In the genomic region with DNA sequence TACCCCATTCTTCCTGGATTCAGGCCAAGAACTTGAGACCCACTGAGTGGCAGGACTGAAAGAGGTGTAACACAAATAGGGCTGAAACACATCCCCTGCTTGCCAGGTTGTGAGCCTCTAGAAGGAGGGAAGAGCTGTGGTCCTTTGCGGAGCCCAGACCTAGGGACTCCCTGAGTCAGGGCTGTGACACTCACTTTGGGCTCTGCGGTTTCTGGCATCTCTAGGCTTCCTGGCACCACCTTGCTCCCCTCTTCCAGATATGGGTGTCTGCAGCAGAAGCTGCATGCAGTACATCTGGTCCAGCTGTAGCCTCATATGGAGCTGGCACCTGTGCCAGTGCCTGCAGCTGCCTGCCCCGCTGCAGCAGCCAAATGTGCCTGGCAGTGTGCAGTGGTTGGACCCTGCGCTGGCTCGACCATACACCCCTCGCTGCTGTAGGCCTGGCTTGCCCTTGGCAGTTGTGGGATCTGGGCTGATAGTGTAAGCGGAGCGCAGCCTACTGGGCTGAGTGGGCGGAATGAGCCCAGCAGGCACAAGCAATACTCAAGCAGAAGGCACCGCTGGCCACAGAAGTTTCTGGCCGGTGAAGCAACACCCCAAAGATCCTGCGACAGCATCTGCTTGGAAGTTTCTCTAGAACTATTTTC, we compare ENCODE assay signal across 16 cellular contexts.
DNase-seq lines count a peak whose midpoint lies in the region; ATAC-seq, FAIRE-seq and TF ChIP-seq lines count a peak whose summit lies in the region.
"Had no signal": no experiment of that assay in that cellular context is flagged by ENCODE, and none has a peak within 500 bp of the region (broad histone marks: within the 10 kb centered on the region; RNA-seq: fewer than 3 reads in every experiment).

No MANE protein-coding gene starts in this region.

- H2AFZ ChIP-seq in Karpas-422 (ENCODE audit: low read length) (peak overlapping the region; percentile 55; the same call in 1 of the 2 replicates), H1 (ENCODE audit: low read length) (no peak overlapping the region), mesenchymal stem cell (ENCODE audit: low read depth, low read length) (no peak overlapping the region)

- H3K9me2 ChIP-seq in Karpas-422 (replicated peaks; ENCODE audit: insufficient read depth, low read length), result no peaks in the 10 kb centered on the region

- H3K79me2 ChIP-seq in Karpas-422 (ENCODE audit: low read length) (no peaks in the 10 kb centered on the region), H1 (ENCODE audit: control insufficient read depth in 1 of 2, insufficient read depth in 2 of 2, low read length in 2 of 2) (no peaks in the 10 kb centered on the region)

- H3K4me1 ChIP-seq in Karpas-422 (ENCODE audit: low read length) (no peaks in the 10 kb centered on the region), H1 (replicated peaks in 1 of 4; ENCODE audit: control insufficient read depth in 3 of 4, insufficient read depth in 4 of 4, low read length in 3 of 4) (no peaks in the 10 kb centered on the region), mesenchymal stem cell (ENCODE audit: control insufficient read depth, insufficient read depth, low read depth, low read length) (peaks cover 7% of the 10 kb centered on the region)

- H3K23me2 ChIP-seq in H1 (ENCODE audit: low read depth, low read length), result no peaks in the 10 kb centered on the region

- POLR2A ChIA-PET in H1 (lab: Charles Lee; ENCODE audit: partially characterized antibody), result no interaction called here

- no peaks in the 10 kb centered on the region for H3K36me3 Mint-ChIP-seq in activated T-cell treated with anti-CD3 and anti-CD28 coated beads, Interleukin-2, amount 50 U/mL, for 24 hours (ENCODE audit: low read depth)
- H3K36me3 Mint-ChIP-seq: CD14-positive monocyte had no signal

- H3K79me1 ChIP-seq in H1 (ENCODE audit: low read depth, low read length), result no peaks in the 10 kb centered on the region
- H3K79me1 ChIP-seq in mesenchymal stem cell (replicated peaks; ENCODE audit: low read length, poor library complexity, severe bottlenecking), result no peaks in the 10 kb centered on the region

- H2BK5ac ChIP-seq in H1 (ENCODE audit: low read depth, low read length), result no peak overlapping the region
- no peak overlapping the region for H2BK5ac ChIP-seq in mesenchymal stem cell (ENCODE audit: low read depth, low read length, poor library complexity, severe bottlenecking)

- FAIRE-seq in H1 (lab: Jason Lieb, UNC), result no peak

- H3K4me3 ChIP-seq in Karpas-422 (ENCODE audit: low read length) (no peak overlapping the region), H1 (ENCODE audit: extremely low read depth in 1 of 4, insufficient read depth in 2 of 4, low read depth in 3 of 4, low read length in 4 of 4) (no peak overlapping the region), mesenchymal stem cell (ENCODE audit: insufficient read depth in 1 of 2, low read depth in 1 of 2, low read length in 2 of 2) (no peak overlapping the region)

- 94% methylated on average over 10 of the region's 12 CpGs; no CpG with 5 or more reads in 1 of the 2 experiments for WGBS in H1 (ENCODE audit: extremely low coverage in 1 of 2, insufficient coverage in 1 of 2, insufficient read length in 1 of 2, insufficient replicate concordance in 2 of 2, low coverage in 1 of 2, low lambda C conversion rate in 2 of 2, missing lambda C conversion rate in 1 of 2), 2 experiments
- WGBS in mesenchymal stem cell, result 97% methylated on average over 9 of the region's 12 CpGs

- H2AK5ac ChIP-seq in H1 (ENCODE audit: low read depth, low read length), result no peak overlapping the region
- H2AK5ac ChIP-seq in mesenchymal stem cell (ENCODE audit: low read length, severe bottlenecking), result no peak overlapping the region

- H2BK120ac ChIP-seq in H1 (replicated peaks; ENCODE audit: low read depth, low read length) (no peak overlapping the region), mesenchymal stem cell (ENCODE audit: low read depth, low read length) (no peak overlapping the region)

- no peak overlapping the region for H3K27ac Mint-ChIP-seq in activated T-cell treated with anti-CD3 and anti-CD28 coated beads, Interleukin-2, amount 50 U/mL, for 24 hours
- H3K27ac Mint-ChIP-seq: CD14-positive monocyte; stimulated activated naive CD8-positive, alpha-beta T cell treated with anti-CD3 and anti-CD28 coated beads, Interleukin-15, Interleukin-2, amounts not matched to agents 100 ng/mL and 50 ng/mL, for 24 hours; T-helper 1 cell treated with Interleukin-12 subunit alpha and Interleukin-12 subunit beta and Interleukin-4 antibody, amounts not matched to agents 30 μg/mL and 1 μg/mL, for 36 hours had no signal

- H2BK20ac ChIP-seq in H1 (ENCODE audit: low read length), result no peak overlapping the region

- H3K4me1 Mint-ChIP-seq in activated T-cell treated with anti-CD3 and anti-CD28 coated beads, Interleukin-2, amount 50 U/mL, for 24 hours (ENCODE audit: low read depth), result no peaks in the 10 kb centered on the region
- H3K4me1 Mint-ChIP-seq: CD14-positive monocyte had no signal

- H3K14ac ChIP-seq in H1 (ENCODE audit: insufficient read length), result no peak overlapping the region
- peak overlapping the region in 1 of 2 experiments; percentile 79 for H3K14ac ChIP-seq in mesenchymal stem cell (ENCODE audit: low read length in 2 of 2)

- no peaks in the 10 kb centered on the region for H3K27me3 Mint-ChIP-seq in activated T-cell treated with anti-CD3 and anti-CD28 coated beads, Interleukin-2, amount 50 U/mL, for 24 hours
- H3K27me3 Mint-ChIP-seq: stimulated activated naive CD8-positive, alpha-beta T cell treated with anti-CD3 and anti-CD28 coated beads, Interleukin-15, Interleukin-2, amounts not matched to agents 100 ng/mL and 50 ng/mL, for 24 hours had no signal

- H4K5ac ChIP-seq in H1 (ENCODE audit: insufficient read length, low read depth, low read length), result no peak overlapping the region

- H2BK15ac ChIP-seq in H1 (ENCODE audit: low read length), result no peak overlapping the region
- H2BK15ac ChIP-seq in mesenchymal stem cell (ENCODE audit: low read depth, poor library complexity, severe bottlenecking), result no peak overlapping the region

- TF ChIP-seq POLR2A in H1 (IDR thresholded peaks at IDR 0.05; ENCODE audit: control extremely low read depth in 1 of 2, low read depth in 2 of 2, low read length in 2 of 2), result no peak

- peak overlapping the region; percentile 89 for H4K8ac ChIP-seq in H1 (ENCODE audit: extremely low read depth, insufficient read depth, low read length)
- peak overlapping the region; percentile 85 for H4K8ac ChIP-seq in mesenchymal stem cell (ENCODE audit: low read length)

- H3K4me3 Mint-ChIP-seq in activated T-cell treated with anti-CD3 and anti-CD28 coated beads, Interleukin-2, amount 50 U/mL, for 24 hours, result no peak overlapping the region
- H3K4me3 Mint-ChIP-seq: CD14-positive monocyte; stimulated activated naive CD8-positive, alpha-beta T cell treated with anti-CD3 and anti-CD28 coated beads, Interleukin-15, Interleukin-2, amounts not matched to agents 100 ng/mL and 50 ng/mL, for 24 hours; T-helper 1 cell treated with Interleukin-12 subunit alpha and Interleukin-12 subunit beta and Interleukin-4 antibody, amounts not matched to agents 30 μg/mL and 1 μg/mL, for 36 hours had no signal

- H3K23ac ChIP-seq in H1 (ENCODE audit: insufficient read length) (no peak overlapping the region), mesenchymal stem cell (ENCODE audit: low read length in 2 of 2) (peak overlapping the region in 1 of 2 experiments; percentile 90)

- no peak overlapping the region for H2BK12ac ChIP-seq in H1 (ENCODE audit: low read depth, low read length)
- peak overlapping the region; percentile 35 to 68 for H2BK12ac ChIP-seq in mesenchymal stem cell (ENCODE audit: low read length in 2 of 2)

- TF ChIP-seq EP300 in H1 (IDR thresholded peaks at IDR 0.05; ENCODE audit: borderline replicate concordance in 1 of 2, low read depth in 2 of 2, low read length in 2 of 2), result no peak

- ATAC-seq in HG02642 (IDR thresholded peaks at IDR 0.05; ENCODE audit: poor library complexity, unreplicated experiment) (no peak), HG02970 (IDR thresholded peaks at IDR 0.05; ENCODE audit: low FRiP score, unreplicated experiment) (no peak)

- H3K36me3 ChIP-seq in Karpas-422 (ENCODE audit: insufficient read depth, low read length) (no peaks in the 10 kb centered on the region), H1 (ENCODE audit: control insufficient read depth in 2 of 4, insufficient read depth in 4 of 4, low read length in 3 of 4) (no peaks in the 10 kb centered on the region), mesenchymal stem cell (ENCODE audit: control insufficient read depth in 1 of 2, insufficient read depth in 2 of 2, low read depth in 1 of 2, low read length in 2 of 2) (peaks cover 0 to 3% of the 10 kb centered on the region in 2 experiments)

- no peaks in the 10 kb centered on the region for H3K9me3 ChIP-seq in Karpas-422 (ENCODE audit: low read length)
- H3K9me3 ChIP-seq in H1 (ENCODE audit: insufficient read depth in 2 of 2, low read depth in 1 of 2, low read length in 1 of 2), result no peaks in the 10 kb centered on the region
- no peaks in the 10 kb centered on the region for H3K9me3 ChIP-seq in mesenchymal stem cell (ENCODE audit: control insufficient read depth, low read length)

- H3K9ac ChIP-seq in Karpas-422 (ENCODE audit: low read length) (no peak overlapping the region), H1 (replicated peaks in 1 of 4; ENCODE audit: extremely low read depth in 1 of 4, low read depth in 3 of 4, low read length in 3 of 4) (no peak overlapping the region), mesenchymal stem cell (ENCODE audit: low read length) (no peak overlapping the region)
- H3K9ac ChIP-seq: KMS-11 had no signal

- no peak overlapping the region for H4K91ac ChIP-seq in H1 (replicated peaks; ENCODE audit: insufficient read length, low read length)
- peak overlapping the region; percentile 90 for H4K91ac ChIP-seq in mesenchymal stem cell (ENCODE audit: low read length)

- H3K27me3 ChIP-seq in Karpas-422 (ENCODE audit: low read length) (no peaks in the 10 kb centered on the region), H1 (replicated peaks in 1 of 4; ENCODE audit: control insufficient read depth in 3 of 4, extremely low read depth in 1 of 4, insufficient read depth in 3 of 4, low read length in 3 of 4) (no peaks in the 10 kb centered on the region), mesenchymal stem cell (ENCODE audit: control insufficient read depth in 1 of 2, insufficient read depth in 1 of 2, low read length in 2 of 2) (no peaks in the 10 kb centered on the region)

- H3K9me3 Mint-ChIP-seq in activated T-cell treated with anti-CD3 and anti-CD28 coated beads, Interleukin-2, amount 50 U/mL, for 24 hours, result no peaks in the 10 kb centered on the region
- H3K9me3 Mint-ChIP-seq: stimulated activated naive CD8-positive, alpha-beta T cell treated with anti-CD3 and anti-CD28 coated beads, Interleukin-15, Interleukin-2, amounts not matched to agents 100 ng/mL and 50 ng/mL, for 24 hours; T-helper 1 cell treated with Interleukin-12 subunit alpha and Interleukin-12 subunit beta and Interleukin-4 antibody, amounts not matched to agents 30 μg/mL and 1 μg/mL, for 36 hours had no signal

- DNase-seq in AG09319 (ENCODE audit: extremely low read depth, low read depth) (no peak), Karpas-422 (no peak), H1 (ENCODE audit: low read depth in 1 of 2, low spot score in 2 of 2) (peak in 1 of 2 experiments; percentile 47), mesenchymal stem cell (no peak), NOMO-1 treated with DMSO at 0.1 percent for 48 hours (lab: John Stamatoyannopoulos, UW; ENCODE audit: unreplicated experiment) (no peak)
- DNase-seq in activated T-cell treated with anti-CD3 and anti-CD28 coated beads, Interleukin-2, amount 50 U/mL, for 24 hours, result no peak
- DNase-seq: activated CD4-positive, alpha-beta T cell treated with anti-CD3 and anti-CD28 coated beads for 48 hours; activated effector memory CD4-positive, alpha-beta T cell treated with Interleukin-2 at 50 U/mL for 16 hours; NCI-H2081 treated with DMSO at 0.1 percent for 48 hours; stimulated activated CD4-positive, alpha-beta T cell treated with anti-CD3 and anti-CD28 coated beads, Interleukin-4, amount 100 ng/mL, for 1 hour had no signal

- H3K18ac ChIP-seq in H1 (ENCODE audit: extremely low read depth, low read length), result no peak overlapping the region
- peak overlapping the region; percentile 19 to 71 for H3K18ac ChIP-seq in mesenchymal stem cell (ENCODE audit: low read depth in 1 of 2, low read length in 2 of 2)

- H4K20me1 ChIP-seq in Karpas-422 (ENCODE audit: insufficient read depth, low read depth, low read length) (no peaks in the 10 kb centered on the region), H1 (replicated peaks in 1 of 2; ENCODE audit: control insufficient read depth in 1 of 2, insufficient read depth in 2 of 2, low read length in 2 of 2) (no peaks in the 10 kb centered on the region)

- peak; percentile 66 to 74 for TF ChIP-seq RAD21 in H1 (IDR thresholded peaks at IDR 0.05 in 1 of 2, conservative IDR thresholded peaks at IDR 0.05 in 1 of 2; ENCODE audit: low read depth in 2 of 2, low read length in 2 of 2)

- CTCF ChIA-PET in H1 (lab: Charles Lee; ENCODE audit: partially characterized antibody), result interaction anchor here (0.7 to 0.9 kb wide), 4 partner anchors 523 to 664 kb away, joined by 3 to 4 read pairs (median 3); no protein-coding TSS in a partner anchor

- TF ChIP-seq CTCF in AG09319 (IDR thresholded peaks at IDR 0.05; ENCODE audit: low read depth, low read length) (peak; percentile 25), H1 (IDR thresholded peaks at IDR 0.05; ENCODE audit: control extremely low read depth in 1 of 3, insufficient read depth in 1 of 3, low read depth in 1 of 3, low read length in 3 of 3) (peak; percentile 38 to 54 (median 54))

- no peak overlapping the region for H3K4me2 ChIP-seq in Karpas-422 (ENCODE audit: low read depth, low read length, poor library complexity, severe bottlenecking)
- H3K4me2 ChIP-seq in H1 (ENCODE audit: insufficient read depth in 1 of 2, low read depth in 2 of 2, low read length in 2 of 2), result no peak overlapping the region
- H3K4me2 ChIP-seq in mesenchymal stem cell (ENCODE audit: low read length, poor library complexity, severe bottlenecking), result no peak overlapping the region
- H3K4me2 ChIP-seq: KMS-11 had no signal

- no peak overlapping the region for H3K56ac ChIP-seq in H1 (replicated peaks; ENCODE audit: insufficient read length, low read depth, low read length)

- no peak overlapping the region for H3K27ac ChIP-seq in Karpas-422 (ENCODE audit: low read length)
- no peak overlapping the region for H3K27ac ChIP-seq in H1 (ENCODE audit: low read depth, low read length)
- H3K27ac ChIP-seq in mesenchymal stem cell (ENCODE audit: low read length, poor library complexity, severe bottlenecking), result no peak overlapping the region
- H3K27ac ChIP-seq: KMS-11 had no signal

- H3K4ac ChIP-seq in H1 (replicated peaks; ENCODE audit: insufficient read length, low read depth, low read length) (no peak overlapping the region), mesenchymal stem cell (ENCODE audit: low read depth in 1 of 2, low read length in 2 of 2) (peak overlapping the region; percentile 22 to 60)
